ENCODE assay signal across 28 cellular contexts in genomic region chr11:113643701-113644100, GRCh38.
"Had no signal": no experiment of that assay in that cellular context is flagged by ENCODE, and none has a peak within 500 bp of the region (broad histone marks: within the 10 kb centered on the region; RNA-seq: fewer than 3 reads in every experiment).

No MANE protein-coding gene starts in this region.

- H3K9me3 Mint-ChIP-seq: stimulated activated naive B cell treated with anti-CD40 and anti-IgM and Interleukin-4, amounts not matched to agents 10 μg/mL and 1 μg/mL and 100 μg/mL, for 72 hours had no signal

- H2AFZ ChIP-seq: hepatocyte, parathyroid adenoma had no signal

- H3K4me1 ChIP-seq: left lung, lower lobe of right lung, parathyroid adenoma, right lobe of liver, stomach, testis, thyroid gland, upper lobe of right lung, vagina had no signal

- H3K4me3 Mint-ChIP-seq: naive thymus-derived CD8-positive, alpha-beta T cell; nephron; neural crest cell; stimulated activated naive B cell treated with anti-CD40 and anti-IgM and Interleukin-4, amounts not matched to agents 10 μg/mL and 1 μg/mL and 100 μg/mL, for 72 hours had no signal

- H3K27me3 ChIP-seq: hepatocyte, left lung, neutrophil, right lobe of liver, stomach, testis, thyroid gland, upper lobe of right lung, vagina had no signal

- H3K79me2 ChIP-seq: hepatocyte, parathyroid adenoma had no signal

- H3K4me1 Mint-ChIP-seq: naive thymus-derived CD8-positive, alpha-beta T cell; nephron; neural crest cell; stimulated activated naive B cell treated with anti-CD40 and anti-IgM and Interleukin-4, amounts not matched to agents 10 μg/mL and 1 μg/mL and 100 μg/mL, for 72 hours had no signal

- DNase-seq: kidney glomerular epithelial cell; left cardiac atrium; left lung; lower lobe of right lung; mammary epithelial cell; mesenchymal stem cell; naive thymus-derived CD8-positive, alpha-beta T cell; occipital lobe; psoas muscle; right lobe of liver; stimulated activated CD4-positive, alpha-beta T cell treated with anti-CD3 and anti-CD28 coated beads, Interleukin-1b, Interleukin-23, amount 100 ng/mL, for 48 hours; stimulated activated CD4-positive, alpha-beta T cell treated with anti-CD3 and anti-CD28 coated beads, Interleukin-2, amount 100 ng/mL, for 48 hours; stimulated activated CD4-positive, alpha-beta T cell treated with anti-CD3 and anti-CD28 coated beads, Interleukin-4, amount 100 ng/mL, for 4 hours; stimulated activated CD8-positive, alpha-beta memory T cell treated with anti-CD3 and anti-CD28 coated beads, Interleukin-4, amount 100 ng/mL, for 48 hours; stimulated activated naive B cell treated with anti-CD40 and anti-IgM and Interleukin-4, amounts not matched to agents 10 μg/mL and 1 μg/mL and 100 μg/mL, for 72 hours; stimulated activated naive CD8-positive, alpha-beta T cell treated with anti-CD3 and anti-CD28 coated beads, Interleukin-15, Interleukin-2, amounts not matched to agents 100 U/mL and 50 U/mL, for 24 hours; stomach; testis; thyroid gland; trophoblast cell; upper lobe of right lung had no signal

- H3K4me2 ChIP-seq: hepatocyte, smooth muscle cell had no signal

- H3K36me3 Mint-ChIP-seq: naive thymus-derived CD8-positive, alpha-beta T cell; stimulated activated naive B cell treated with anti-CD40 and anti-IgM and Interleukin-4, amounts not matched to agents 10 μg/mL and 1 μg/mL and 100 μg/mL, for 72 hours had no signal

- ATAC-seq: left lung; lower lobe of right lung; naive thymus-derived CD8-positive, alpha-beta T cell; psoas muscle; right lobe of liver; stimulated activated naive B cell treated with anti-CD40 and anti-IgM and Interleukin-4, amounts not matched to agents 10 μg/mL and 1 μg/mL and 100 μg/mL, for 72 hours; stimulated activated naive CD8-positive, alpha-beta T cell treated with anti-CD3 and anti-CD28 coated beads, Interleukin-15, Interleukin-2, amounts not matched to agents 100 U/mL and 50 U/mL, for 24 hours; upper lobe of right lung had no signal

- H3K27ac Mint-ChIP-seq: naive thymus-derived CD8-positive, alpha-beta T cell; nephron; stimulated activated naive B cell treated with anti-CD40 and anti-IgM and Interleukin-4, amounts not matched to agents 10 μg/mL and 1 μg/mL and 100 μg/mL, for 72 hours had no signal

- H3K9ac ChIP-seq: parathyroid adenoma had no signal

- H3K4me3 ChIP-seq: hepatocyte, left lung, lower lobe of right lung, psoas muscle, right lobe of liver, smooth muscle cell, stomach, testis, thyroid gland, upper lobe of right lung, vagina had no signal

- H3K36me3 ChIP-seq: left lung, lower lobe of right lung, neutrophil, right lobe of liver, stomach, thyroid gland, upper lobe of right lung, vagina had no signal

- H3K27ac ChIP-seq: hepatocyte, left lung, lower lobe of right lung, neutrophil, parathyroid adenoma, psoas muscle, right lobe of liver, stomach, testis, thyroid gland, upper lobe of right lung, vagina had no signal

- H3K9me3 ChIP-seq: left lung, lower lobe of right lung, neutrophil, psoas muscle, right lobe of liver, stomach, testis, thyroid gland, upper lobe of right lung, vagina had no signal
